Comparison of ENCODE assay signal across 17 cellular contexts in genomic region chr1:234144866-234145265, GRCh38.
A peak's percentile ranks its signal among the peaks of the same experiment; 100 is the strongest.
DNase-seq lines count a peak whose midpoint lies in the region; FAIRE-seq and TF ChIP-seq lines count a peak whose summit lies in the region.
"Had no signal": no experiment of that assay in that cellular context is flagged by ENCODE, and none has a peak within 500 bp of the region (broad histone marks: within the 10 kb centered on the region; RNA-seq: fewer than 3 reads in every experiment).

No MANE protein-coding gene starts in this region.

- H3K27ac Mint-ChIP-seq in HFFc6, result peak overlapping the region; percentile 59
- H3K27ac Mint-ChIP-seq: CD4-positive, CD25-positive, alpha-beta regulatory T cell had no signal

- POLR2A ChIA-PET in SK-N-SH (lab: Yijun Ruan, JAX), result no interaction called here

- H3F3A ChIP-seq in SK-N-SH (replicated peaks; ENCODE audit: insufficient read depth), result peaks cover 25% of the 10 kb centered on the region

- peak; percentile 48 for DNase-seq in EH (ENCODE audit: low read depth)
- no peak for DNase-seq in HFFc6
- DNase-seq in SK-N-SH, result no peak
- DNase-seq in esophagus muscularis mucosa (ENCODE audit: extremely low spot score), result peak; percentile 39
- DNase-seq in stimulated activated CD4-positive, alpha-beta T cell treated with anti-CD3 and anti-CD28 coated beads, Interleukin-1b, Interleukin-23, amount 100 ng/mL, for 48 hours, result no peak
- no peak for DNase-seq in D721Med (ENCODE audit: insufficient read length, low spot score)
- DNase-seq in stimulated activated CD4-positive, alpha-beta T cell treated with anti-CD3 and anti-CD28 coated beads, Interleukin-4, amount 100 ng/mL, for 1 hour, result no peak
- DNase-seq: 8988T; AML-193; CD4-positive, CD25-positive, alpha-beta regulatory T cell; DMS 273 treated with DMSO at 0.1 percent for 48 hours; GDM1; KG1 had no signal

- H3K4me1 ChIP-seq in SK-N-SH (ENCODE audit: control insufficient read depth in 1 of 2, insufficient read depth in 2 of 2, low read depth in 1 of 2, low read length in 1 of 2), result peaks cover 0 to 10% of the 10 kb centered on the region in 2 experiments; a peak in 2 of 4 replicates
- no peaks in the 10 kb centered on the region for H3K4me1 ChIP-seq in esophagus muscularis mucosa
- H3K4me1 ChIP-seq: BLaER1 had no signal

- TF ChIP-seq EP300 in SK-N-SH (IDR thresholded peaks at IDR 0.05; ENCODE audit: borderline replicate concordance in 1 of 2, low read depth in 1 of 2, low read length in 1 of 2) (0 out of 4 replicates have a peak, but pooled peaks of 1 of the 2 experiments have one; percentile 22), esophagus muscularis mucosa (IDR thresholded peaks at IDR 0.05) (no peak)

- TF ChIP-seq RAD21 in SK-N-SH (IDR thresholded peaks at IDR 0.05; ENCODE audit: low read length), result no peak

- TF ChIP-seq CTCF in HFFc6 (IDR thresholded peaks at IDR 0.05) (no peak), SK-N-SH (IDR thresholded peaks at IDR 0.05) (no peak), esophagus muscularis mucosa (IDR thresholded peaks at IDR 0.05) (no peak), D721Med (IDR thresholded peaks at IDR 0.05; ENCODE audit: insufficient read depth, missing control alignments) (no peak)

- CTCF ChIA-PET in SK-N-SH (lab: Yijun Ruan, JAX), result interaction anchor here (0.7 to 1.4 kb wide), 2 partner anchors 9 to 52 kb away, joined by 3 to 5 read pairs; no protein-coding TSS in a partner anchor

- peak overlapping the region; percentile 50; the same call in 1 of the 2 replicates for H2AFZ ChIP-seq in SK-N-SH (ENCODE audit: low read depth)

- no peaks in the 10 kb centered on the region for H3K9me2 ChIP-seq in SK-N-SH

- H3K27ac ChIP-seq in SK-N-SH (ENCODE audit: low read depth in 2 of 2, low read length in 1 of 2) (peak overlapping the region in 1 of 2 experiments; percentile 63; a peak in 2 of 4 replicates), esophagus muscularis mucosa (replicated peaks in 1 of 4) (no peak overlapping the region)
- H3K27ac ChIP-seq: BLaER1 had no signal

- peak overlapping the region; percentile 22; the same call in 1 of the 2 replicates for H3K9ac ChIP-seq in SK-N-SH
- H3K9ac ChIP-seq: BLaER1 had no signal

- H3K4me1 Mint-ChIP-seq in HFFc6 (ENCODE audit: low read depth), result peaks cover 49% of the 10 kb centered on the region

- H3K4me3 ChIP-seq in SK-N-SH (ENCODE audit: low read depth in 2 of 2, low read length in 1 of 2) (no peak overlapping the region), esophagus muscularis mucosa (no peak overlapping the region)
- H3K4me3 ChIP-seq: BLaER1 had no signal

- H4K20me1 ChIP-seq in SK-N-SH (ENCODE audit: insufficient read depth), result no peaks in the 10 kb centered on the region
- H4K20me1 ChIP-seq: BLaER1 had no signal

- intact Hi-C loops in esophagus muscularis mucosa (cut with DNase I), result no loop called here

- WGBS in SK-N-SH (ENCODE audit: low lambda C conversion rate), result 56% methylated on average over 5 of the region's 5 CpGs
- 64% methylated on average over 5 of the region's 5 CpGs for WGBS in esophagus muscularis mucosa

- FAIRE-seq in D721Med (lab: Jason Lieb, UNC), result no peak
- FAIRE-seq: GM12892, GM19239, H54 had no signal

- H3K36me3 Mint-ChIP-seq in HFFc6 (ENCODE audit: low read depth), result no peaks in the 10 kb centered on the region
- H3K36me3 Mint-ChIP-seq: CD4-positive, CD25-positive, alpha-beta regulatory T cell had no signal

- H3K4me2 ChIP-seq in SK-N-SH, result no peak overlapping the region
- H3K4me2 ChIP-seq: BLaER1 had no signal

- TF ChIP-seq POLR2A in esophagus muscularis mucosa (IDR thresholded peaks at IDR 0.05; ENCODE audit: low read depth), result no peak

- no peaks in the 10 kb centered on the region for H3K79me2 ChIP-seq in SK-N-SH (ENCODE audit: insufficient read depth)

- H3K9me3 ChIP-seq in SK-N-SH, result no peaks in the 10 kb centered on the region; the same call in 1 of the 2 replicates
- peaks cover 0 to 7% (median 0%) of the 10 kb centered on the region in 4 donors for H3K9me3 ChIP-seq in esophagus muscularis mucosa

- H3K36me3 ChIP-seq in SK-N-SH (replicated peaks in 1 of 2; ENCODE audit: control insufficient read depth in 1 of 2, insufficient read depth in 2 of 2, low read length in 1 of 2) (no peaks in the 10 kb centered on the region), esophagus muscularis mucosa (no peaks in the 10 kb centered on the region)
- H3K36me3 ChIP-seq: BLaER1 had no signal

- H3K4me3 Mint-ChIP-seq in HFFc6, result no peak overlapping the region; the same call in 1 of the 2 replicates
- H3K4me3 Mint-ChIP-seq: CD4-positive, CD25-positive, alpha-beta regulatory T cell had no signal

- no peaks in the 10 kb centered on the region for H3K27me3 Mint-ChIP-seq in HFFc6 (ENCODE audit: insufficient read depth)

- peaks cover 12% of the 10 kb centered on the region for H3K9me3 Mint-ChIP-seq in HFFc6

- H3K27me3 ChIP-seq in SK-N-SH (ENCODE audit: insufficient read depth), result no peaks in the 10 kb centered on the region
- peaks cover 0 to 27% (median 2%) of the 10 kb centered on the region in 4 donors for H3K27me3 ChIP-seq in esophagus muscularis mucosa
- H3K27me3 ChIP-seq: BLaER1 had no signal

TF ChIP-seq in SK-N-SH, 30 proteins besides CTCF, POLR2A, EP300 and RAD21:
- TF ChIP-seq JUND (IDR thresholded peaks at IDR 0.05), result peak; percentile 14; the same call in 1 of the 2 replicates
- TF ChIP-seq GATA2 (CRISPR knock-in tag; IDR thresholded peaks at IDR 0.05), result no peak
- TF ChIP-seq, protein P1, sequence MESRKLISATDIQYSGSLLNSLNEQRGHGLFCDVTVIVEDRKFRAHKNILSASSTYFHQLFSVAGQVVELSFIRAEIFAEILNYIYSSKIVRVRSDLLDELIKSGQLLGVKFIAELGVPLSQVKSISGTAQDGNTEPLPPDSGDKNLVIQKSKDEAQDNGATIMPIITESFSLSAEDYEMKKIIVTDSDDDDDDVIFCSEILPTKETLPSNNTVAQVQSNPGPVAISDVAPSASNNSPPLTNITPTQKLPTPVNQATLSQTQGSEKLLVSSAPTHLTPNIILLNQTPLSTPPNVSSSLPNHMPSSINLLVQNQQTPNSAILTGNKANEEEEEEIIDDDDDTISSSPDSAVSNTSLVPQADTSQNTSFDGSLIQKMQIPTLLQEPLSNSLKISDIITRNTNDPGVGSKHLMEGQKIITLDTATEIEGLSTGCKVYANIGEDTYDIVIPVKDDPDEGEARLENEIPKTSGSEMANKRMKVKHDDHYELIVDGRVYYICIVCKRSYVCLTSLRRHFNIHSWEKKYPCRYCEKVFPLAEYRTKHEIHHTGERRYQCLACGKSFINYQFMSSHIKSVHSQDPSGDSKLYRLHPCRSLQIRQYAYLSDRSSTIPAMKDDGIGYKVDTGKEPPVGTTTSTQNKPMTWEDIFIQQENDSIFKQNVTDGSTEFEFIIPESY (IDR thresholded peaks at IDR 0.05; ENCODE audit: borderline replicate concordance, low read depth), result no peak
- TF ChIP-seq TCF12 (IDR thresholded peaks at IDR 0.05), result peak; percentile 26
- TF ChIP-seq FOXJ3 (CRISPR knock-in tag; IDR thresholded peaks at IDR 0.05), result no peak
- no peak for TF ChIP-seq PBX3 (IDR thresholded peaks at IDR 0.05)
- TF ChIP-seq MAX (IDR thresholded peaks at IDR 0.05; ENCODE audit: low read depth), result no peak
- TF ChIP-seq MEF2A (IDR thresholded peaks at IDR 0.05; ENCODE audit: borderline replicate concordance, low read depth), result no peak
- no peak for TF ChIP-seq TAF1 (IDR thresholded peaks at IDR 0.05; ENCODE audit: borderline replicate concordance, low read depth, low read length)
- TF ChIP-seq FOXM1 (IDR thresholded peaks at IDR 0.05; ENCODE audit: low read depth), result no peak
- no peak for TF ChIP-seq RFX5 (IDR thresholded peaks at IDR 0.05; ENCODE audit: low read length)
- no peak for TF ChIP-seq ELF1 (IDR thresholded peaks at IDR 0.05)
- TF ChIP-seq, protein P2, sequence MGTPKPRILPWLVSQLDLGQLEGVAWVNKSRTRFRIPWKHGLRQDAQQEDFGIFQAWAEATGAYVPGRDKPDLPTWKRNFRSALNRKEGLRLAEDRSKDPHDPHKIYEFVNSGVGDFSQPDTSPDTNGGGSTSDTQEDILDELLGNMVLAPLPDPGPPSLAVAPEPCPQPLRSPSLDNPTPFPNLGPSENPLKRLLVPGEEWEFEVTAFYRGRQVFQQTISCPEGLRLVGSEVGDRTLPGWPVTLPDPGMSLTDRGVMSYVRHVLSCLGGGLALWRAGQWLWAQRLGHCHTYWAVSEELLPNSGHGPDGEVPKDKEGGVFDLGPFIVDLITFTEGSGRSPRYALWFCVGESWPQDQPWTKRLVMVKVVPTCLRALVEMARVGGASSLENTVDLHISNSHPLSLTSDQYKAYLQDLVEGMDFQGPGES (IDR thresholded peaks at IDR 0.05; ENCODE audit: low read depth, low read length), result no peak
TF ChIP-seq in SK-N-SH: peak in this region for 2.

Comparison
In these comparisons a context has a peak if more than half of its experiments do, and no peak if none do; other contexts are left out.
1. DNase-seq: peak in EH (single experiment) and esophagus muscularis mucosa (single experiment); none in HFFc6 (single experiment), SK-N-SH (single experiment), stimulated activated CD4-positive, alpha-beta T cell treated with anti-CD3 and anti-CD28 coated beads, Interleukin-1b, Interleukin-23, amount 100 ng/mL, for 48 hours (single experiment), D721Med (single experiment) and stimulated activated CD4-positive, alpha-beta T cell treated with anti-CD3 and anti-CD28 coated beads, Interleukin-4, amount 100 ng/mL, for 1 hour (single experiment).